In genomic region chr19:1016647-1017114, GRCh38 we compare ENCODE assay signal across 9 cellular contexts. TPM values are rescaled to one million over a fixed set of nuclear protein-coding genes. Genes with fewer than 3 reads are reported as not detected.
A peak's percentile ranks its signal among the peaks of the same experiment; 100 is the strongest.
DNase-seq lines count a peak whose midpoint lies in the region; ATAC-seq and TF ChIP-seq lines count a peak whose summit lies in the region.
"Had no signal": no experiment of that assay in that cellular context is flagged by ENCODE, and none has a peak within 500 bp of the region (broad histone marks: within the 10 kb centered on the region; RNA-seq: fewer than 3 reads in every experiment).

No MANE protein-coding gene starts in this region.

- H3K9me3 Mint-ChIP-seq in activated T-cell treated with anti-CD3 and anti-CD28 coated beads, Interleukin-2, amount 50 U/mL, for 72 hours, result no peaks in the 10 kb centered on the region

- H3K9ac ChIP-seq in adipocyte (ENCODE audit: low read length), result peak overlapping the region; percentile 51

- peak overlapping the region in 1 of 2 donors; percentile 54 for H3K4me3 Mint-ChIP-seq in activated T-cell treated with anti-CD3 and anti-CD28 coated beads, Interleukin-2, amount 50 U/mL, for 72 hours

- no peak for TF ChIP-seq CTCF in thoracic aorta (IDR thresholded peaks at IDR 0.05)

- H3K27ac ChIP-seq in thoracic aorta, result no peak overlapping the region

- H3K36me3 Mint-ChIP-seq in activated T-cell treated with anti-CD3 and anti-CD28 coated beads, Interleukin-2, amount 50 U/mL, for 72 hours (ENCODE audit: insufficient read depth in 2 of 2), result peaks cover 0 to 10% of the 10 kb centered on the region in 2 donors

- H3K27ac Mint-ChIP-seq in activated T-cell treated with anti-CD3 and anti-CD28 coated beads, Interleukin-2, amount 50 U/mL, for 72 hours, result peak overlapping the region; percentile 70

- H3K4me3 ChIP-seq in adipocyte (ENCODE audit: low read length) (no peak overlapping the region), thoracic aorta (peak overlapping the region; percentile 38)

- H3K27me3 ChIP-seq in adipocyte (replicated peaks; ENCODE audit: control insufficient read depth, insufficient read depth, low read length) (no peaks in the 10 kb centered on the region), thoracic aorta (replicated peaks; ENCODE audit: insufficient read depth) (no peaks in the 10 kb centered on the region)

- DNase-seq in activated T-cell treated with anti-CD3 and anti-CD28 coated beads, Interleukin-2, amount 50 U/mL, for 72 hours, result no peak
- no peak for DNase-seq in activated T-cell treated with anti-CD3 and anti-CD28 coated beads for 4 hours
- peak; percentile 47 for DNase-seq in adipocyte (ENCODE audit: low read depth)
- peak; percentile 86 for DNase-seq in kidney tubule cell (ENCODE audit: low spot score)
- no peak for DNase-seq in thoracic aorta (ENCODE audit: low spot score)
- DNase-seq in GOT3 (lab: John Stamatoyannopoulos, UW), result no peak
- no peak for DNase-seq in NCI-H1417 (lab: John Stamatoyannopoulos, UW)
- DNase-seq in NCI-H2081 treated with DMSO at 0.1 percent for 48 hours (lab: John Stamatoyannopoulos, UW), result no peak

- H3K9me3 ChIP-seq in adipocyte (ENCODE audit: control insufficient read depth, low read length) (no peaks in the 10 kb centered on the region), thoracic aorta (no peaks in the 10 kb centered on the region)

- ATAC-seq in activated T-cell treated with anti-CD3 and anti-CD28 coated beads, Interleukin-2, amount 50 U/mL, for 72 hours (replicated peaks in 1 of 2), result no peak
- ATAC-seq in thoracic aorta (ENCODE audit: insufficient number of reproducible peaks, low FRiP score, low read depth), result no peak

- H3K36me3 ChIP-seq in adipocyte (ENCODE audit: control insufficient read depth, insufficient read depth, low read length, severe bottlenecking) (peaks cover 15% of the 10 kb centered on the region), thoracic aorta (peaks cover 26% of the 10 kb centered on the region)

- H3K4me1 Mint-ChIP-seq in activated T-cell treated with anti-CD3 and anti-CD28 coated beads, Interleukin-2, amount 50 U/mL, for 72 hours (ENCODE audit: low read depth), result peaks cover 33% of the 10 kb centered on the region

- no peaks in the 10 kb centered on the region for H3K27me3 Mint-ChIP-seq in activated T-cell treated with anti-CD3 and anti-CD28 coated beads, Interleukin-2, amount 50 U/mL, for 72 hours (ENCODE audit: low read depth)

- peaks cover 40% of the 10 kb centered on the region for H3K4me1 ChIP-seq in adipocyte (ENCODE audit: control insufficient read depth, insufficient read depth, low read length)
- H3K4me1 ChIP-seq in thoracic aorta (ENCODE audit: control insufficient read depth in 1 of 2, low read depth in 2 of 2), result peaks cover 44 to 50% of the 10 kb centered on the region in 2 donors

RNA-seq across cellular contexts. Expression of gene TMEM259, which starts 4.2 kb away (rescaled TPM):
- total RNA-seq in activated T-cell treated with anti-CD3 and anti-CD28 coated beads, Interleukin-2, amount 50 U/mL, for 72 hours, result 100 to 1,000 TPM; 125 to 127 TPM
- 100 to 1,000 TPM; 183 to 267 TPM for total RNA-seq in thoracic aorta

RNA-seq across cellular contexts. Expression of gene RNU6-2, which starts 4.6 kb away (rescaled TPM):
- not detected for total RNA-seq in activated T-cell treated with anti-CD3 and anti-CD28 coated beads, Interleukin-2, amount 50 U/mL, for 72 hours
- not detected for total RNA-seq in thoracic aorta
- total RNA-seq: T-helper 2 cell treated with Interferon-gamma antibody and Interleukin-4, amounts not matched to agents 100 ng/mL and 5 ng/mL, for 36 hours had no signal

RNA-seq across cellular contexts. Expression of gene CNN2, which starts 9.7 kb away (rescaled TPM):
- 100 to 1,000 TPM in 1 of 2 donors, 10 to 100 TPM in 1; 98.9 to 124 TPM for total RNA-seq in activated T-cell treated with anti-CD3 and anti-CD28 coated beads, Interleukin-2, amount 50 U/mL, for 72 hours
- total RNA-seq in thoracic aorta, result 100 to 1,000 TPM in 1 of 2 donors, 10 to 100 TPM in 1; 96.9 to 193 TPM

RNA-seq across cellular contexts. Expression of gene GRIN3B, which starts 16.5 kb away (rescaled TPM):
- under 1 TPM; 0.10 to 0.35 TPM for total RNA-seq in activated T-cell treated with anti-CD3 and anti-CD28 coated beads, Interleukin-2, amount 50 U/mL, for 72 hours
- under 1 TPM in 1 of 2 donors, not detected in 1; 0.14 TPM for total RNA-seq in thoracic aorta
- total RNA-seq: T-helper 2 cell treated with Interferon-gamma antibody and Interleukin-4, amounts not matched to agents 100 ng/mL and 5 ng/mL, for 36 hours had no signal

RNA-seq across cellular contexts. Expression of gene ABCA7, which starts 23.2 kb away (rescaled TPM):
- 10 to 100 TPM; 34.3 to 37.1 TPM for total RNA-seq in activated T-cell treated with anti-CD3 and anti-CD28 coated beads, Interleukin-2, amount 50 U/mL, for 72 hours
- total RNA-seq in thoracic aorta, result 1 to 10 TPM; 6.0 to 7.0 TPM

Comparison
In these comparisons a context has a peak if more than half of its experiments do, and no peak if none do; other contexts are left out.
1. DNase-seq: peak in adipocyte (single experiment) and kidney tubule cell (single experiment); none in activated T-cell treated with anti-CD3 and anti-CD28 coated beads, Interleukin-2, amount 50 U/mL, for 72 hours (0 of 2), activated T-cell treated with anti-CD3 and anti-CD28 coated beads for 4 hours (single experiment), thoracic aorta (single experiment), GOT3 (single experiment), NCI-H1417 (0 of 3) and NCI-H2081 treated with DMSO at 0.1 percent for 48 hours (single experiment).